In the genomic region with DNA sequence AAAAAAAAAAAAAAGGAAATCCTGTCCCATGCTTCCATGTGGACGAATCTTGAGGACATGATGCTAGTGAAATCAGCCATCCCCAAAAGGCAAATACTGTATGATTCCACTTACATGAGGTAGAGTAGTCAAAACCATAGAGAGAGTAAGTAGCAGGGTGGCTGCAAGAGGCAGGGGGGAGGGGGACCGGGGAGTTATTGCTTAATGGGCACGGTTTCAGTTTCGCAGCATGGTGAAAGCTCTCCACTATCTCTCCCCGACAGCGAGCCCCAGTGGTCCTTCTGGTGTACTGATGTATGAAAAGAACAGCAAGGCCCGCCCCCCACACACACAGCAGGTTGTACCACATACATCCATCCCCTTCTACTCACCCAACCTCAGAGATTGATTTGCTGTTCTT, we compare ENCODE assay signal across 8 cellular contexts. TPM values are rescaled to one million over a fixed set of nuclear protein-coding genes. Genes with fewer than 3 reads are reported as not detected.
DNase-seq lines count a peak whose midpoint lies in the region; ATAC-seq and TF ChIP-seq lines count a peak whose summit lies in the region.

No MANE protein-coding gene starts in this region.

- no peaks in the 10 kb centered on the region for H3K27me3 ChIP-seq in DOHH2 (ENCODE audit: control insufficient read depth, low read length)

- TF ChIP-seq CTCF in DOHH2 (IDR thresholded peaks at IDR 0.05; ENCODE audit: low read depth, low read length, poor library complexity, severe bottlenecking) (peak; percentile 88), astrocyte of the spinal cord (IDR thresholded peaks at IDR 0.05; ENCODE audit: low read depth, low read length) (peak; percentile 37)

- peaks cover 4% of the 10 kb centered on the region for H3K4me1 Mint-ChIP-seq in T-helper 17 cell
- peaks cover 5% of the 10 kb centered on the region for H3K4me1 Mint-ChIP-seq in memory B cell
- peaks cover 4 to 9% of the 10 kb centered on the region in 2 donors for H3K4me1 Mint-ChIP-seq in stimulated activated naive B cell treated with anti-CD40 and anti-IgM and Interleukin-4, amounts not matched to agents 10 μg/mL and 1 μg/mL and 100 μg/mL, for 72 hours

- H3K27me3 Mint-ChIP-seq in T-helper 17 cell (no peaks in the 10 kb centered on the region), memory B cell (no peaks in the 10 kb centered on the region)
- H3K27me3 Mint-ChIP-seq in stimulated activated naive B cell treated with anti-CD40 and anti-IgM and Interleukin-4, amounts not matched to agents 10 μg/mL and 1 μg/mL and 100 μg/mL, for 72 hours: no peaks in the 10 kb centered on the region

- H3K9me3 Mint-ChIP-seq in memory B cell: no peaks in the 10 kb centered on the region
- no peaks in the 10 kb centered on the region for H3K9me3 Mint-ChIP-seq in stimulated activated naive B cell treated with anti-CD40 and anti-IgM and Interleukin-4, amounts not matched to agents 10 μg/mL and 1 μg/mL and 100 μg/mL, for 72 hours

- H3K4me1 ChIP-seq in DOHH2 (ENCODE audit: control insufficient read depth, low read length): peaks cover 27% of the 10 kb centered on the region

- H3K9me2 ChIP-seq in DOHH2 (replicated peaks; ENCODE audit: control insufficient read depth, low read length): no peaks in the 10 kb centered on the region

- H3K79me2 ChIP-seq in DOHH2 (ENCODE audit: control insufficient read depth, low read length): no peaks in the 10 kb centered on the region

- ATAC-seq in GM21528 (IDR thresholded peaks at IDR 0.05; ENCODE audit: low FRiP score, unreplicated experiment) (peak; percentile 98), T-helper 17 cell (peak; percentile 98), memory B cell (ENCODE audit: low read depth) (peak; percentile 99)
- peak; percentile 100 for ATAC-seq in stimulated activated naive B cell treated with anti-CD40 and anti-IgM and Interleukin-4, amounts not matched to agents 10 μg/mL and 1 μg/mL and 100 μg/mL, for 72 hours (replicated peaks)

- H3K27ac ChIP-seq in DOHH2 (ENCODE audit: low read depth, low read length): peak overlapping the region; percentile 13; the same call in 1 of the 2 replicates

- H3K4me3 Mint-ChIP-seq in T-helper 17 cell (no peak overlapping the region), memory B cell (no peak overlapping the region)
- H3K4me3 Mint-ChIP-seq in stimulated activated naive B cell treated with anti-CD40 and anti-IgM and Interleukin-4, amounts not matched to agents 10 μg/mL and 1 μg/mL and 100 μg/mL, for 72 hours: no peak overlapping the region

- 0 out of 2 replicates have a peak, but pooled peaks cover 2% of the 10 kb centered on the region for H3F3A ChIP-seq in DOHH2 (ENCODE audit: control insufficient read depth, insufficient read depth)

- in situ Hi-C loops in KBM-7 (cut with MboI; ENCODE audit: low pct_unique_long_range_greater_than_20kb, low sequenced_read_pairs): no loop called here
- in situ Hi-C loops in astrocyte of the spinal cord (cut with HindIII; ENCODE audit: low sequenced_read_pairs): no loop called here

- peak; percentile 94 for DNase-seq in KBM-7
- DNase-seq in T-helper 17 cell: peak in 2 of 3 donors; percentile 29 to 44
- DNase-seq in astrocyte of the spinal cord (ENCODE audit: low read depth, low spot score): peak; percentile 66
- DNase-seq in memory B cell (ENCODE audit: low spot score in 2 of 2): peak; percentile 68 to 85
- peak; percentile 81 for DNase-seq in stimulated activated naive B cell treated with anti-CD40 and anti-IgM and Interleukin-4, amounts not matched to agents 10 μg/mL and 1 μg/mL and 100 μg/mL, for 72 hours
- DNase-seq in NCI-H1417 treated with DMSO at 0.1 percent for 48 hours (lab: John Stamatoyannopoulos, UW): no peak

- H3K27ac Mint-ChIP-seq in T-helper 17 cell (no peak overlapping the region), memory B cell (no peak overlapping the region)
- peak overlapping the region; percentile 68 for H3K27ac Mint-ChIP-seq in stimulated activated naive B cell treated with anti-CD40 and anti-IgM and Interleukin-4, amounts not matched to agents 10 μg/mL and 1 μg/mL and 100 μg/mL, for 72 hours

- no peaks in the 10 kb centered on the region for H3K36me3 Mint-ChIP-seq in T-helper 17 cell (ENCODE audit: low read depth)
- peaks cover 4% of the 10 kb centered on the region for H3K36me3 Mint-ChIP-seq in memory B cell
- H3K36me3 Mint-ChIP-seq in stimulated activated naive B cell treated with anti-CD40 and anti-IgM and Interleukin-4, amounts not matched to agents 10 μg/mL and 1 μg/mL and 100 μg/mL, for 72 hours: peaks cover 15% of the 10 kb centered on the region in 2 donors

- H3K9me3 ChIP-seq in DOHH2 (ENCODE audit: control insufficient read depth, insufficient read depth, low read length) (no peaks in the 10 kb centered on the region), T-helper 17 cell (ENCODE audit: control insufficient read depth, low read length, poor library complexity, severe bottlenecking) (no peaks in the 10 kb centered on the region)

- H3K4me2 ChIP-seq in DOHH2 (ENCODE audit: low read length): peak overlapping the region; percentile 65

- H3K4me3 ChIP-seq in DOHH2 (ENCODE audit: low read length) (peak overlapping the region; percentile 50), astrocyte of the spinal cord (ENCODE audit: low read depth, low read length) (no peak overlapping the region)

- no peaks in the 10 kb centered on the region for H4K20me1 ChIP-seq in DOHH2 (ENCODE audit: control insufficient read depth, insufficient read depth, low read depth, low read length)

- H3K36me3 ChIP-seq in DOHH2 (ENCODE audit: control insufficient read depth, low read length): no peaks in the 10 kb centered on the region

RNA-seq across cellular contexts. Expression of gene NOD1, which starts 32.8 kb away (rescaled TPM):
- 10 to 100 TPM; 15.7 to 18.9 TPM for total RNA-seq in T-helper 17 cell

RNA-seq across cellular contexts. Expression of gene GGCT, which starts 58.9 kb away (rescaled TPM):
- 1 to 10 TPM; 8.4 to 9.6 TPM for total RNA-seq in T-helper 17 cell
